Comparison of ENCODE assay signal across 10 cellular contexts in the genomic region with DNA sequence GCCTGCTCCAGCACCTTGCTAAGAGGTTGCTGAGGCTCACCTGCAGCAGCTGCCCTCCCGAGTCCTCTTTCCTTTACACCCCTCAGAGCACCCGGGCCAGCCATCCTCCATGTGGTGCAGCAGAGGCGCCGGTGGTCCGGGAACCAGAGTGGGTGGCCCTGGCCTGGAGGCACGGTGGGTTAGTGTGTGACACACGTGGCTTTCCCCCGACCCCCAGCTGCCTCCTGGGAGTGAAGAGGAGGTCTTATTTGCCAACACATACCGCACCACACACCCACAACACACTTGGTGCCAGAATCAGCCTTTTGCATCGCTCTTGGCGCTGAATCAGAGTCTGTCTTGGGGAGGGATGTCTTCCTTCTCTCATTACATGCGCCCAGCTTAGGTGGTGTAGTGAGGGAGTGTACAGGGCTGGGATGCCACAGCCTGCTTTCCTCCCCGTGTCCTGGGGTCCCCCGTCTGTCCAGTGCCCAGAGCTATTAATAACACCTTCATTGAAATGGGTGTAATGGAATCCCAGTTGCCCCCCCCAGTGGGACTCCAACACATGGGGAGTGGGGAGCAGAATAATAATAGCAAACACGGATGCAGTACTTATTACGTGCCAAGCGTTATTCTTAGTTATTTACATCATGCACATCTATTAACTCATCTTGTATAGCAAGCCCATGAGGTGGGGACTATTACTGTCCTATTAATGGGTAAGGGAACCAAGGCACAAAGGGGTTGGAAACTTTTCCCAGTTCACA. TPM values are rescaled to one million over a fixed set of nuclear protein-coding genes. Genes with fewer than 3 reads are reported as not detected.
DNase-seq lines count a peak whose midpoint lies in the region; ATAC-seq and TF ChIP-seq lines count a peak whose summit lies in the region.
"Had no signal": no experiment of that assay in that cellular context is flagged by ENCODE, and none has a peak within 500 bp of the region (broad histone marks: within the 10 kb centered on the region; RNA-seq: fewer than 3 reads in every experiment).

No MANE protein-coding gene starts in this region.

- no peaks in the 10 kb centered on the region for H3K36me3 Mint-ChIP-seq in stimulated activated effector memory CD8-positive, alpha-beta T cell treated with anti-CD3 and anti-CD28 coated beads, Interleukin-12 subunit alpha, Interleukin-12 subunit beta, amount 100 ng/mL, for 72 hours
- H3K36me3 Mint-ChIP-seq in activated CD8-positive, alpha-beta T cell treated with anti-CD3 and anti-CD28 coated beads for 36 hours (ENCODE audit: low read depth): no peaks in the 10 kb centered on the region
- H3K36me3 Mint-ChIP-seq: naive thymus-derived CD4-positive, alpha-beta T cell had no signal

- peak; percentile 24 for ATAC-seq in stimulated activated effector memory CD8-positive, alpha-beta T cell treated with anti-CD3 and anti-CD28 coated beads, Interleukin-12 subunit alpha, Interleukin-12 subunit beta, amount 100 ng/mL, for 72 hours
- no peak for ATAC-seq in activated CD8-positive, alpha-beta T cell treated with anti-CD3 and anti-CD28 coated beads for 36 hours
- ATAC-seq: activated CD8-positive, alpha-beta T cell treated with anti-CD3 and anti-CD28 coated beads, Interleukin-2, amount 10 ng/mL, durations not matched to agents 7 days and 5 days; naive thymus-derived CD4-positive, alpha-beta T cell had no signal

- POLR2A ChIA-PET in activated CD8-positive, alpha-beta T cell treated with anti-CD3 and anti-CD28 coated beads for 36 hours (lab: Charles Lee): interaction anchor here (0.7 to 1.0 kb wide), 3 partner anchors 10 to 152 kb away, joined by 3 read pairs; a partner anchor contains a TSS

- H3K27me3 Mint-ChIP-seq in activated CD8-positive, alpha-beta T cell treated with anti-CD3 and anti-CD28 coated beads for 36 hours: no peaks in the 10 kb centered on the region
- H3K27me3 Mint-ChIP-seq: naive thymus-derived CD4-positive, alpha-beta T cell had no signal

- no peaks in the 10 kb centered on the region for H3K9me3 Mint-ChIP-seq in stimulated activated effector memory CD8-positive, alpha-beta T cell treated with anti-CD3 and anti-CD28 coated beads, Interleukin-12 subunit alpha, Interleukin-12 subunit beta, amount 100 ng/mL, for 72 hours
- no peaks in the 10 kb centered on the region for H3K9me3 Mint-ChIP-seq in activated CD8-positive, alpha-beta T cell treated with anti-CD3 and anti-CD28 coated beads for 36 hours
- H3K9me3 Mint-ChIP-seq: naive thymus-derived CD4-positive, alpha-beta T cell had no signal

- H3K36me3 ChIP-seq in HUES64 (ENCODE audit: insufficient read depth, low read length) (no peaks in the 10 kb centered on the region), ascending aorta (no peaks in the 10 kb centered on the region), esophagus squamous epithelium (no peaks in the 10 kb centered on the region)

- intact Hi-C loops in ascending aorta (cut with DNase I): loop anchor here (2.0 to 5.0 kb wide), 3 partner anchors 30 to 221 kb away; a partner anchor contains a TSS
- intact Hi-C loops in esophagus squamous epithelium (cut with DNase I): no loop called here
- intact Hi-C loops in activated CD8-positive, alpha-beta T cell treated with anti-CD3 and anti-CD28 coated beads for 36 hours (cut with micrococcal nuclease): no loop called here

- H3K27ac ChIP-seq in HUES64 (ENCODE audit: low read depth, low read length) (no peak overlapping the region), ascending aorta (peak overlapping the region; percentile 84 to 85), esophagus squamous epithelium (peak overlapping the region in 2 of 4 donors; percentile 64 to 85)

- H3K4me3 ChIP-seq in HUES64 (ENCODE audit: low read length) (no peak overlapping the region), ascending aorta (peak overlapping the region in 1 of 2 donors; percentile 27), esophagus squamous epithelium (no peak overlapping the region)

- H3K9me3 ChIP-seq in HUES64 (ENCODE audit: insufficient read depth, low read depth, low read length) (no peaks in the 10 kb centered on the region), ascending aorta (no peaks in the 10 kb centered on the region), esophagus squamous epithelium (no peaks in the 10 kb centered on the region)

- CTCF ChIA-PET in activated CD8-positive, alpha-beta T cell treated with anti-CD3 and anti-CD28 coated beads for 36 hours (lab: Charles Lee): interaction anchor here (0.7 to 17.0 kb wide), 8 partner anchors 11 to 211 kb away, joined by 3 to 628 read pairs (median 4); no protein-coding TSS in a partner anchor

- H3K4me3 Mint-ChIP-seq in stimulated activated effector memory CD8-positive, alpha-beta T cell treated with anti-CD3 and anti-CD28 coated beads, Interleukin-12 subunit alpha, Interleukin-12 subunit beta, amount 100 ng/mL, for 72 hours: no peak overlapping the region
- no peak overlapping the region for H3K4me3 Mint-ChIP-seq in activated CD8-positive, alpha-beta T cell treated with anti-CD3 and anti-CD28 coated beads for 36 hours
- H3K4me3 Mint-ChIP-seq: activated CD8-positive, alpha-beta T cell treated with anti-CD3 and anti-CD28 coated beads, Interleukin-2, amount 10 ng/mL, durations not matched to agents 7 days and 5 days; naive thymus-derived CD4-positive, alpha-beta T cell had no signal

- H3K27ac Mint-ChIP-seq in stimulated activated effector memory CD8-positive, alpha-beta T cell treated with anti-CD3 and anti-CD28 coated beads, Interleukin-12 subunit alpha, Interleukin-12 subunit beta, amount 100 ng/mL, for 72 hours: peak overlapping the region; percentile 65
- H3K27ac Mint-ChIP-seq in activated CD8-positive, alpha-beta T cell treated with anti-CD3 and anti-CD28 coated beads for 36 hours: no peak overlapping the region
- H3K27ac Mint-ChIP-seq: activated CD8-positive, alpha-beta T cell treated with anti-CD3 and anti-CD28 coated beads, Interleukin-2, amount 10 ng/mL, durations not matched to agents 7 days and 5 days had no signal

- H3K27me3 ChIP-seq in HUES64 (ENCODE audit: insufficient read depth, low read length): no peaks in the 10 kb centered on the region
- no peaks in the 10 kb centered on the region for H3K27me3 ChIP-seq in ascending aorta
- no peaks in the 10 kb centered on the region for H3K27me3 ChIP-seq in esophagus squamous epithelium

- WGBS in HUES64: 92% methylated on average over 16 of the region's 17 CpGs
- WGBS in esophagus squamous epithelium, 2 donors: 72 to 73% methylated on average over 8 to 9 of the region's 17 CpGs

- peak overlapping the region; percentile 22; the same call in 1 of the 2 replicates for H3K9ac ChIP-seq in HUES64 (ENCODE audit: low read depth, low read length)

- DNase-seq in ascending aorta (ENCODE audit: low spot score in 2 of 2) (no peak), islet precursor cell (peak; percentile 51), esophagus squamous epithelium (lab: John Stamatoyannopoulos, UW) (no peak), kidney glomerular epithelial cell (lab: John Stamatoyannopoulos, UW) (no peak)
- DNase-seq in stimulated activated effector memory CD8-positive, alpha-beta T cell treated with anti-CD3 and anti-CD28 coated beads, Interleukin-12 subunit alpha, Interleukin-12 subunit beta, amount 100 ng/mL, for 72 hours (ENCODE audit: low spot score in 2 of 2): no peak
- DNase-seq in activated CD8-positive, alpha-beta T cell treated with anti-CD3 and anti-CD28 coated beads for 36 hours: no peak
- DNase-seq: activated CD8-positive, alpha-beta T cell treated with anti-CD3 and anti-CD28 coated beads, Interleukin-2, amount 10 ng/mL, durations not matched to agents 7 days and 5 days; Karpas-422; naive thymus-derived CD4-positive, alpha-beta T cell had no signal

- no peak for TF ChIP-seq CTCF in ascending aorta (IDR thresholded peaks at IDR 0.05)
- TF ChIP-seq CTCF in esophagus squamous epithelium (IDR thresholded peaks at IDR 0.05): no peak
- TF ChIP-seq CTCF in activated CD8-positive, alpha-beta T cell treated with anti-CD3 and anti-CD28 coated beads for 36 hours (IDR thresholded peaks at IDR 0.05): no peak

- H3K4me1 ChIP-seq in HUES64 (ENCODE audit: insufficient read depth, low read length) (peaks cover 20% of the 10 kb centered on the region), ascending aorta (peaks cover 17 to 43% of the 10 kb centered on the region in 2 donors), esophagus squamous epithelium (peaks cover 8 to 77% (median 30%) of the 10 kb centered on the region in 3 donors)

- peaks cover 78% of the 10 kb centered on the region for H3K4me1 Mint-ChIP-seq in stimulated activated effector memory CD8-positive, alpha-beta T cell treated with anti-CD3 and anti-CD28 coated beads, Interleukin-12 subunit alpha, Interleukin-12 subunit beta, amount 100 ng/mL, for 72 hours
- H3K4me1 Mint-ChIP-seq in activated CD8-positive, alpha-beta T cell treated with anti-CD3 and anti-CD28 coated beads for 36 hours (ENCODE audit: low read depth): peaks cover 64% of the 10 kb centered on the region

- no peak for TF ChIP-seq POLR2A in esophagus squamous epithelium (IDR thresholded peaks at IDR 0.05)

RNA-seq across cellular contexts. Expression of a gene that starts 38.2 kb away (rescaled TPM):
- polyA plus RNA-seq in HUES64 (2013, experiment 1 of 2): 38.0 TPM
- polyA plus RNA-seq in HUES64 (2013, experiment 2 of 2): 44.5 TPM
- total RNA-seq in ascending aorta (35.3 TPM), esophagus squamous epithelium (10 to 100 TPM; 37.8 to 50.7 (median 43.2) TPM)
- total RNA-seq in activated CD8-positive, alpha-beta T cell treated with anti-CD3 and anti-CD28 coated beads for 36 hours: 10 to 100 TPM; 50.4 to 51.4 TPM

RNA-seq across cellular contexts. Expression of a gene that starts 47.6 kb away (rescaled TPM):
- polyA plus RNA-seq in HUES64 (2013, experiment 1 of 2): not detected
- not detected for polyA plus RNA-seq in HUES64 (2013, experiment 2 of 2)
- total RNA-seq in ascending aorta (not detected), esophagus squamous epithelium (10 to 100 TPM in 2 of 4 donors, under 1 TPM in 1, not detected in 1; 0.23 to 16.8 (median 16.3) TPM)
- not detected for total RNA-seq in activated CD8-positive, alpha-beta T cell treated with anti-CD3 and anti-CD28 coated beads for 36 hours
- total RNA-seq: activated CD8-positive, alpha-beta T cell treated with anti-CD3 and anti-CD28 coated beads, Interleukin-2, amount 10 ng/mL, durations not matched to agents 7 days and 5 days; naive thymus-derived CD4-positive, alpha-beta T cell had no signal
- polyA plus RNA-seq: naive thymus-derived CD4-positive, alpha-beta T cell had no signal

RNA-seq across cellular contexts. Expression of a gene that starts 49.4 kb away (rescaled TPM):
- polyA plus RNA-seq in HUES64 (2013, experiment 1 of 2): not detected
- polyA plus RNA-seq in HUES64 (2013, experiment 2 of 2): not detected
- total RNA-seq in ascending aorta (1.6 TPM), esophagus squamous epithelium (1 to 10 TPM in 2 of 4 donors, under 1 TPM in 1, not detected in 1; 0.70 to 2.5 (median 1.5) TPM)
- total RNA-seq in activated CD8-positive, alpha-beta T cell treated with anti-CD3 and anti-CD28 coated beads for 36 hours: under 1 TPM in 1 of 2 experiments, not detected in 1; 0.32 TPM
- polyA plus RNA-seq: naive thymus-derived CD4-positive, alpha-beta T cell had no signal
